Comparison of ENCODE assay signal across 30 cellular contexts in genomic region chr14:81504864-81505263, GRCh38.
"Had no signal": no experiment of that assay in that cellular context is flagged by ENCODE, and none has a peak within 500 bp of the region (broad histone marks: within the 10 kb centered on the region; RNA-seq: fewer than 3 reads in every experiment).

No MANE protein-coding gene starts in this region.

- ATAC-seq: activated CD8-positive, alpha-beta T cell treated with anti-CD3 and anti-CD28 coated beads for 36 hours; activated naive CD8-positive, alpha-beta T cell treated with anti-CD3 and anti-CD28 coated beads, Interleukin-2, amount 50 U/mL, for 24 hours; activated T-cell treated with anti-CD3 and anti-CD28 coated beads, Interleukin-2, amount 50 U/mL, for 4 hours; activated T-helper 17 cell treated with anti-CD3 and anti-CD28 coated beads, Interleukin-2, amount 50 U/mL, for 72 hours; body of pancreas; T-helper 17 cell had no signal

- H3K4me3 Mint-ChIP-seq: activated CD8-positive, alpha-beta T cell treated with anti-CD3 and anti-CD28 coated beads for 36 hours; activated naive CD4-positive, alpha-beta T cell treated with anti-CD3 and anti-CD28 coated beads, Interleukin-2, amount 50 U/mL, for 24 hours; activated naive CD8-positive, alpha-beta T cell treated with anti-CD3 and anti-CD28 coated beads for 36 hours; activated naive CD8-positive, alpha-beta T cell treated with anti-CD3 and anti-CD28 coated beads, Interleukin-2, amount 50 U/mL, for 24 hours; activated T-cell treated with anti-CD3 and anti-CD28 coated beads, Interleukin-2, amount 50 U/mL, for 4 hours; activated T-helper 17 cell treated with anti-CD3 and anti-CD28 coated beads, Interleukin-2, amount 50 U/mL, for 72 hours; T-helper 17 cell; T-helper 2 cell treated with Interferon-gamma antibody and Interleukin-4, amounts not matched to agents 5 μg/mL and 100 μg/mL, for 36 hours had no signal

- H3K27ac ChIP-seq: adrenal gland, body of pancreas, colonic mucosa, esophagus squamous epithelium had no signal

- H3K9me3 ChIP-seq: adrenal gland, body of pancreas, colonic mucosa, esophagus squamous epithelium had no signal

- H3K27me3 ChIP-seq: adrenal gland, body of pancreas, colonic mucosa, esophagus squamous epithelium had no signal

- H3K27ac Mint-ChIP-seq: activated CD8-positive, alpha-beta T cell treated with anti-CD3 and anti-CD28 coated beads for 36 hours; activated naive CD4-positive, alpha-beta T cell treated with anti-CD3 and anti-CD28 coated beads, Interleukin-2, amount 50 U/mL, for 24 hours; activated naive CD8-positive, alpha-beta T cell treated with anti-CD3 and anti-CD28 coated beads for 36 hours; activated naive CD8-positive, alpha-beta T cell treated with anti-CD3 and anti-CD28 coated beads, Interleukin-2, amount 50 U/mL, for 24 hours; activated T-helper 17 cell treated with anti-CD3 and anti-CD28 coated beads, Interleukin-2, amount 50 U/mL, for 72 hours; T-helper 2 cell treated with Interferon-gamma antibody and Interleukin-4, amounts not matched to agents 5 μg/mL and 100 μg/mL, for 36 hours had no signal

- H3K4me3 ChIP-seq: adrenal gland, body of pancreas, colonic mucosa, esophagus squamous epithelium had no signal

- H3K9me3 Mint-ChIP-seq: activated CD8-positive, alpha-beta T cell treated with anti-CD3 and anti-CD28 coated beads for 36 hours; activated naive CD4-positive, alpha-beta T cell treated with anti-CD3 and anti-CD28 coated beads, Interleukin-2, amount 50 U/mL, for 24 hours; activated naive CD8-positive, alpha-beta T cell treated with anti-CD3 and anti-CD28 coated beads for 36 hours; activated naive CD8-positive, alpha-beta T cell treated with anti-CD3 and anti-CD28 coated beads, Interleukin-2, amount 50 U/mL, for 24 hours; activated T-cell treated with anti-CD3 and anti-CD28 coated beads, Interleukin-2, amount 50 U/mL, for 4 hours; activated T-helper 17 cell treated with anti-CD3 and anti-CD28 coated beads, Interleukin-2, amount 50 U/mL, for 72 hours; T-helper 2 cell treated with Interferon-gamma antibody and Interleukin-4, amounts not matched to agents 5 μg/mL and 100 μg/mL, for 36 hours had no signal

- H3K4me1 ChIP-seq: colonic mucosa had no signal

- DNase-seq: activated CD4-positive, alpha-beta T cell treated with anti-CD3 and anti-CD28 coated beads for 4 hours; activated CD4-positive, alpha-beta T cell treated with anti-CD3 and anti-CD28 coated beads, Interleukin-2, amount 50 U/mL, for 1 hour; activated CD4-positive, alpha-beta T cell treated with anti-CD3 and anti-CD28 coated beads, Interleukin-2, amount 50 U/mL, for 48 hours; activated CD4-positive, CD25-positive, alpha-beta regulatory T cell; activated CD4-positive, CD25-positive, alpha-beta regulatory T cell treated with anti-CD3 and anti-CD28 coated beads, Interleukin-2, amount 50 U/mL, for 72 hours; activated CD8-positive, alpha-beta memory T cell treated with anti-CD3 and anti-CD28 coated beads for 24 hours; activated CD8-positive, alpha-beta T cell treated with anti-CD3 and anti-CD28 coated beads for 36 hours; activated effector memory CD4-positive, alpha-beta T cell treated with Interleukin-2 at 50 U/mL for 16 hours; activated gamma-delta T cell treated with Interleukin-2 at 50 U/mL for 16 hours; activated naive CD4-positive, alpha-beta T cell treated with Interleukin-2 at 50 U/mL for 16 hours; activated naive CD8-positive, alpha-beta T cell treated with anti-CD3 and anti-CD28 coated beads for 36 hours; activated naive CD8-positive, alpha-beta T cell treated with anti-CD3 and anti-CD28 coated beads, Interleukin-2, amount 50 U/mL, for 24 hours; activated T-cell treated with anti-CD3 and anti-CD28 coated beads, Interleukin-2, amount 50 U/mL, for 4 hours; adrenal gland; amygdala; aorta; body of pancreas; caudate nucleus; colonic mucosa; effector CD8-positive, alpha-beta T cell; esophagus squamous epithelium; foreskin melanocyte; head of caudate nucleus; hippocampal formation; T-helper 1 cell; T-helper 17 cell; T1000 had no signal

- H3K27me3 Mint-ChIP-seq: activated CD8-positive, alpha-beta T cell treated with anti-CD3 and anti-CD28 coated beads for 36 hours; activated naive CD4-positive, alpha-beta T cell treated with anti-CD3 and anti-CD28 coated beads, Interleukin-2, amount 50 U/mL, for 24 hours; activated naive CD8-positive, alpha-beta T cell treated with anti-CD3 and anti-CD28 coated beads for 36 hours; activated naive CD8-positive, alpha-beta T cell treated with anti-CD3 and anti-CD28 coated beads, Interleukin-2, amount 50 U/mL, for 24 hours; activated T-helper 17 cell treated with anti-CD3 and anti-CD28 coated beads, Interleukin-2, amount 50 U/mL, for 72 hours; T-helper 17 cell had no signal
